In the genomic region with DNA sequence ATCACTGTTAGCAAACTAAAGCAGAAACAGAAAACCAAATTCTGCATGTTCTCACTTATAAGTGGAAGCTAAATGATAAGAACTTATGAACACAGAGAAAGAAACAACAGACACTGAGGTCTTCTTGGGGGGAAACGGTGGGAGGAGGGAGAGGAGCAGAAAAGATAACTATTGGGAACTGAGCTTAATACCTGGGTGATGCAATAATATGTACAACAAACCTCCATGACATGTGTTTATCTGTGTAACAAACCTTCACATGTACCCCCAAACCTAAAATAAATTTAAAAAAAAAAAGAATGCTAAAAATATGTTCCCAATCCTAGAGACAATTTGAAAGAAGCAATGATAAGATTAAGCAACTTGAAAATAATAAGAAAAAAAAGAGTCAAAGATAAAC, we compare ENCODE assay signal across 2 cellular contexts.
TF ChIP-seq lines count a peak whose summit lies in the region.

No MANE protein-coding gene starts in this region.

TF ChIP-seq in HepG2, 621 proteins besides CTCF, POLR2A, EP300 and RAD21:
- TF ChIP-seq ATF7 (IDR thresholded peaks at IDR 0.05) (peak; percentile 31; the same call in 1 of the 2 replicates), ATF7 (CRISPR knock-in tag; IDR thresholded peaks at IDR 0.05) (no peak)
- TF ChIP-seq, protein P1, sequence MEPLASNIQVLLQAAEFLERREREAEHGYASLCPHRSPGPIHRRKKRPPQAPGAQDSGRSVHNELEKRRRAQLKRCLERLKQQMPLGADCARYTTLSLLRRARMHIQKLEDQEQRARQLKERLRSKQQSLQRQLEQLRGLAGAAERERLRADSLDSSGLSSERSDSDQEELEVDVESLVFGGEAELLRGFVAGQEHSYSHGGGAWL (CRISPR knock-in tag; IDR thresholded peaks at IDR 0.05) = no peak

TF ChIP-seq in K562, 482 proteins besides CTCF, POLR2A, EP300 and RAD21:
- TF ChIP-seq MAX (CRISPR knock-in tag; IDR thresholded peaks at IDR 0.05) = no peak
- TF ChIP-seq, protein P2, sequence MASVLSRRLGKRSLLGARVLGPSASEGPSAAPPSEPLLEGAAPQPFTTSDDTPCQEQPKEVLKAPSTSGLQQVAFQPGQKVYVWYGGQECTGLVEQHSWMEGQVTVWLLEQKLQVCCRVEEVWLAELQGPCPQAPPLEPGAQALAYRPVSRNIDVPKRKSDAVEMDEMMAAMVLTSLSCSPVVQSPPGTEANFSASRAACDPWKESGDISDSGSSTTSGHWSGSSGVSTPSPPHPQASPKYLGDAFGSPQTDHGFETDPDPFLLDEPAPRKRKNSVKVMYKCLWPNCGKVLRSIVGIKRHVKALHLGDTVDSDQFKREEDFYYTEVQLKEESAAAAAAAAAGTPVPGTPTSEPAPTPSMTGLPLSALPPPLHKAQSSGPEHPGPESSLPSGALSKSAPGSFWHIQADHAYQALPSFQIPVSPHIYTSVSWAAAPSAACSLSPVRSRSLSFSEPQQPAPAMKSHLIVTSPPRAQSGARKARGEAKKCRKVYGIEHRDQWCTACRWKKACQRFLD (CRISPR knock-in tag; IDR thresholded peaks at IDR 0.05) = no peak
- TF ChIP-seq MEF2D (tag; conservative IDR thresholded peaks at IDR 0.05; ENCODE audit: low read depth) = no peak
- TF ChIP-seq RFX7 (CRISPR knock-in tag; IDR thresholded peaks at IDR 0.05) = no peak
- TF ChIP-seq ZNF707 (CRISPR knock-in tag; conservative IDR thresholded peaks at IDR 0.05) = no peak
- no peak for TF ChIP-seq MIER1 (IDR thresholded peaks at IDR 0.05; ENCODE audit: low read depth)
- no peak for TF ChIP-seq ZNF174 (CRISPR knock-in tag; IDR thresholded peaks at IDR 0.05)
- TF ChIP-seq CHD4 (IDR thresholded peaks at IDR 0.05; ENCODE audit: insufficient read depth, insufficient replicate concordance, low read depth, low read length, poor library complexity, severe bottlenecking) = no peak
- TF ChIP-seq, protein P3, sequence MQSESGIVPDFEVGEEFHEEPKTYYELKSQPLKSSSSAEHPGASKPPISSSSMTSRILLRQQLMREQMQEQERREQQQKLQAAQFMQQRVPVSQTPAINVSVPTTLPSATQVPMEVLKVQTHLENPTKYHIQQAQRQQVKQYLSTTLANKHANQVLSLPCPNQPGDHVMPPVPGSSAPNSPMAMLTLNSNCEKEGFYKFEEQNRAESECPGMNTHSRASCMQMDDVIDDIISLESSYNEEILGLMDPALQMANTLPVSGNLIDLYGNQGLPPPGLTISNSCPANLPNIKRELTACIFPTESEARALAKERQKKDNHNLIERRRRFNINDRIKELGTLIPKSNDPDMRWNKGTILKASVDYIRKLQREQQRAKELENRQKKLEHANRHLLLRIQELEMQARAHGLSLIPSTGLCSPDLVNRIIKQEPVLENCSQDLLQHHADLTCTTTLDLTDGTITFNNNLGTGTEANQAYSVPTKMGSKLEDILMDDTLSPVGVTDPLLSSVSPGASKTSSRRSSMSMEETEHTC (IDR thresholded peaks at IDR 0.05) = no peak
- TF ChIP-seq U2AF2 (optimal IDR thresholded peaks at IDR 0.05; ENCODE audit: low read depth, low read length) = no peak
- no peak for TF ChIP-seq GTF2F1 (IDR thresholded peaks at IDR 0.05; ENCODE audit: low read depth, low read length)
- TF ChIP-seq, protein P4, sequence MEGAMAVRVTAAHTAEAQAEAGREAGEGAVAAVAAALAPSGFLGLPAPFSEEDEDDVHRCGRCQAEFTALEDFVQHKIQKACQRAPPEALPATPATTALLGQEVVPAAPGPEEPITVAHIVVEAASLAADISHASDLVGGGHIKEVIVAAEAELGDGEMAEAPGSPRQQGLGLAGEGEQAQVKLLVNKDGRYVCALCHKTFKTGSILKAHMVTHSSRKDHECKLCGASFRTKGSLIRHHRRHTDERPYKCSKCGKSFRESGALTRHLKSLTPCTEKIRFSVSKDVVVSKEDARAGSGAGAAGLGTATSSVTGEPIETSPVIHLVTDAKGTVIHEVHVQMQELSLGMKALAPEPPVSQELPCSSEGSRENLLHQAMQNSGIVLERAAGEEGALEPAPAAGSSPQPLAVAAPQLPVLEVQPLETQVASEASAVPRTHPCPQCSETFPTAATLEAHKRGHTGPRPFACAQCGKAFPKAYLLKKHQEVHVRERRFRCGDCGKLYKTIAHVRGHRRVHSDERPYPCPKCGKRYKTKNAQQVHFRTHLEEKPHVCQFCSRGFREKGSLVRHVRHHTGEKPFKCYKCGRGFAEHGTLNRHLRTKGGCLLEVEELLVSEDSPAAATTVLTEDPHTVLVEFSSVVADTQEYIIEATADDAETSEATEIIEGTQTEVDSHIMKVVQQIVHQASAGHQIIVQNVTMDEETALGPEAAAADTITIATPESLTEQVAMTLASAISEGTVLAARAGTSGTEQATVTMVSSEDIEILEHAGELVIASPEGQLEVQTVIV (CRISPR knock-in tag; IDR thresholded peaks at IDR 0.05; ENCODE audit: borderline replicate concordance) = no peak
- no peak for TF ChIP-seq NR0B1 (IDR thresholded peaks at IDR 0.05; ENCODE audit: partially characterized antibody)
- TF ChIP-seq ZNF146 (CRISPR knock-in tag; IDR thresholded peaks at IDR 0.05; ENCODE audit: unreplicated experiment) = peak; percentile 2
- TF ChIP-seq GTF2B (IDR thresholded peaks at IDR 0.05; ENCODE audit: extremely low read depth, insufficient read length) = no peak
- TF ChIP-seq SPI1 (IDR thresholded peaks at IDR 0.05; ENCODE audit: borderline replicate concordance, low read depth, low read length) = no peak
- TF ChIP-seq CEBPG (CRISPR knock-in tag; IDR thresholded peaks at IDR 0.05) = no peak
- peak; percentile 20 to 64; a peak in 2 of 4 replicates for TF ChIP-seq CEBPG (tag; conservative IDR thresholded peaks at IDR 0.05 in 1 of 2, IDR thresholded peaks at IDR 0.05 in 1 of 2)
- TF ChIP-seq, protein P5, sequence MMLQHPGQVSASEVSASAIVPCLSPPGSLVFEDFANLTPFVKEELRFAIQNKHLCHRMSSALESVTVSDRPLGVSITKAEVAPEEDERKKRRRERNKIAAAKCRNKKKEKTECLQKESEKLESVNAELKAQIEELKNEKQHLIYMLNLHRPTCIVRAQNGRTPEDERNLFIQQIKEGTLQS (IDR thresholded peaks at IDR 0.05) = peak; percentile 60
- TF ChIP-seq, protein P5 (CRISPR knock-in tag; conservative IDR thresholded peaks at IDR 0.05) = no peak
- no peak for TF ChIP-seq FOXA1 (IDR thresholded peaks at IDR 0.05; ENCODE audit: borderline replicate concordance)
- TF ChIP-seq, protein P6, sequence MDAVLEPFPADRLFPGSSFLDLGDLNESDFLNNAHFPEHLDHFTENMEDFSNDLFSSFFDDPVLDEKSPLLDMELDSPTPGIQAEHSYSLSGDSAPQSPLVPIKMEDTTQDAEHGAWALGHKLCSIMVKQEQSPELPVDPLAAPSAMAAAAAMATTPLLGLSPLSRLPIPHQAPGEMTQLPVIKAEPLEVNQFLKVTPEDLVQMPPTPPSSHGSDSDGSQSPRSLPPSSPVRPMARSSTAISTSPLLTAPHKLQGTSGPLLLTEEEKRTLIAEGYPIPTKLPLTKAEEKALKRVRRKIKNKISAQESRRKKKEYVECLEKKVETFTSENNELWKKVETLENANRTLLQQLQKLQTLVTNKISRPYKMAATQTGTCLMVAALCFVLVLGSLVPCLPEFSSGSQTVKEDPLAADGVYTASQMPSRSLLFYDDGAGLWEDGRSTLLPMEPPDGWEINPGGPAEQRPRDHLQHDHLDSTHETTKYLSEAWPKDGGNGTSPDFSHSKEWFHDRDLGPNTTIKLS (IDR thresholded peaks at IDR 0.05; ENCODE audit: borderline replicate concordance, low read depth) = no peak
- no peak for TF ChIP-seq HOXB6 (CRISPR knock-in tag; IDR thresholded peaks at IDR 0.05; ENCODE audit: borderline replicate concordance)
- TF ChIP-seq PBX2 (CRISPR knock-in tag; IDR thresholded peaks at IDR 0.05; ENCODE audit: low read depth) = no peak
- no peak for TF ChIP-seq PBX2 (tag; conservative IDR thresholded peaks at IDR 0.05; ENCODE audit: low read depth)
- no peak for TF ChIP-seq ZKSCAN3 (CRISPR knock-in tag; IDR thresholded peaks at IDR 0.05)
- peak; percentile 52; the same call in 1 of the 2 replicates for TF ChIP-seq CEBPB (tag; IDR thresholded peaks at IDR 0.05)
- TF ChIP-seq RBBP5 (IDR thresholded peaks at IDR 0.05; ENCODE audit: borderline replicate concordance, insufficient read depth, low read length, poor library complexity, severe bottlenecking) = no peak
- TF ChIP-seq ZFP1 (CRISPR knock-in tag; IDR thresholded peaks at IDR 0.05) = no peak
- no peak for TF ChIP-seq TEAD1 (CRISPR knock-in tag; IDR thresholded peaks at IDR 0.05)
- TF ChIP-seq, protein P7, sequence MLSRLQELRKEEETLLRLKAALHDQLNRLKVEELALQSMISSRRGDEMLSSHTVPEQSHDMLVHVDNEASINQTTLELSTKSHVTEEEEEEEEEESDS (CRISPR knock-in tag; IDR thresholded peaks at IDR 0.05) = no peak
- TF ChIP-seq ZNF764 (CRISPR knock-in tag; IDR thresholded peaks at IDR 0.05; ENCODE audit: low read depth) = no peak
- peak; percentile 63 to 66; a peak in 3 of 4 replicates for TF ChIP-seq TRIM24 (IDR thresholded peaks at IDR 0.05)
- TF ChIP-seq THRB (CRISPR knock-in tag; conservative IDR thresholded peaks at IDR 0.05) = no peak
- TF ChIP-seq BRD9 (IDR thresholded peaks at IDR 0.05; ENCODE audit: low read depth, partially characterized antibody) = no peak
- no peak for TF ChIP-seq ZNF41 (CRISPR knock-in tag; conservative IDR thresholded peaks at IDR 0.05)
- TF ChIP-seq HNRNPK (IDR thresholded peaks at IDR 0.05; ENCODE audit: low read depth, low read length, poor library complexity, severe bottlenecking) = no peak
- no peak for TF ChIP-seq ZNF584 (CRISPR knock-in tag; IDR thresholded peaks at IDR 0.05; ENCODE audit: low read depth)
- TF ChIP-seq MAFK (IDR thresholded peaks at IDR 0.05; ENCODE audit: low read length) = no peak
- TF ChIP-seq SREBF2 (CRISPR knock-in tag; IDR thresholded peaks at IDR 0.05) = no peak
- no peak for TF ChIP-seq HNRNPLL (IDR thresholded peaks at IDR 0.05; ENCODE audit: low read depth, low read length, poor library complexity, severe bottlenecking)
- no peak for TF ChIP-seq ZNF224 (CRISPR knock-in tag; IDR thresholded peaks at IDR 0.05)
- TF ChIP-seq ZNF12 (CRISPR knock-in tag; IDR thresholded peaks at IDR 0.05) = no peak
- no peak for TF ChIP-seq ATF4 (CRISPR knock-in tag; IDR thresholded peaks at IDR 0.05)
- no peak for TF ChIP-seq LARP7 (IDR thresholded peaks at IDR 0.05)
- TF ChIP-seq PPARD (CRISPR knock-in tag; IDR thresholded peaks at IDR 0.05) = no peak
- no peak for TF ChIP-seq SMARCE1 (IDR thresholded peaks at IDR 0.05)
